ENCODE assay signal across 7 cellular contexts in genomic region chr17:40415390-40415789, GRCh38. TPM values are rescaled to one million over a fixed set of nuclear protein-coding genes. Genes with fewer than 3 reads are reported as not detected.
DNase-seq lines count a peak whose midpoint lies in the region; ATAC-seq and TF ChIP-seq lines count a peak whose summit lies in the region.

No MANE protein-coding gene starts in this region.

- ATAC-seq in GM21381 (IDR thresholded peaks at IDR 0.05; ENCODE audit: unreplicated experiment): no peak

- no peaks in the 10 kb centered on the region for H3K9me3 ChIP-seq in skeletal muscle satellite cell (replicated peaks; ENCODE audit: low read length)

- peaks cover 19% of the 10 kb centered on the region for H3K4me1 ChIP-seq in skeletal muscle satellite cell (ENCODE audit: control insufficient read depth, insufficient read depth, low read length)

- H3K4me3 ChIP-seq in fibroblast of pulmonary artery (replicated peaks; ENCODE audit: low read depth, low read length) (no peak overlapping the region), skeletal muscle satellite cell (ENCODE audit: low read length) (no peak overlapping the region)

- peak; percentile 68 for TF ChIP-seq CTCF in fibroblast of pulmonary artery (IDR thresholded peaks at IDR 0.05; ENCODE audit: low read length, missing control alignments)

- DNase-seq in DMS 273 treated with DMSO at 0.1 percent for 48 hours (lab: John Stamatoyannopoulos, UW) (peak; percentile 39), HT-29 (ENCODE audit: low spot score) (peak; percentile 62), SK-N-DZ (ENCODE audit: low spot score) (peak; percentile 48), fibroblast of pulmonary artery (ENCODE audit: low read depth) (peak; percentile 70), T-helper 9 cell (no peak)

- no peaks in the 10 kb centered on the region for H3K27me3 ChIP-seq in skeletal muscle satellite cell (ENCODE audit: control insufficient read depth, insufficient read depth, low read length)

- H3K4me2 ChIP-seq in skeletal muscle satellite cell (ENCODE audit: low read length): peak overlapping the region; percentile 87

- peak overlapping the region; percentile 84 for H3K9ac ChIP-seq in skeletal muscle satellite cell (ENCODE audit: low read depth, low read length)

- peaks cover 14% of the 10 kb centered on the region for H3K36me3 ChIP-seq in skeletal muscle satellite cell (ENCODE audit: insufficient read depth, low read length)

RNA-seq across cellular contexts. Expression of gene TOP2A, which starts 2.3 kb away (rescaled TPM):
- 65.3 and 74.9 TPM in 2 replicates for total RNA-seq in HT-29 (2014; rRNA removed; shearing (Covaris generic))
- 345 and 397 TPM in 2 replicates for polyA plus RNA-seq in SK-N-DZ (2014; cell fraction: cytosol; rRNA removed)
- 344 and 450 TPM in 2 replicates for polyA plus RNA-seq in SK-N-DZ (2014; cell fraction: nucleus; rRNA removed)
- total RNA-seq in skeletal muscle satellite cell (2012; rRNA removed): 67.4 and 72.3 TPM in 2 replicates

RNA-seq across cellular contexts. Expression of gene IGFBP4, which starts 27.9 kb away (rescaled TPM):
- 62.5 and 69.6 TPM in 2 replicates for total RNA-seq in HT-29 (2014; rRNA removed; shearing (Covaris generic))
- polyA plus RNA-seq in SK-N-DZ (2014; cell fraction: cytosol; rRNA removed): 21.3 and 26.0 TPM in 2 replicates
- polyA plus RNA-seq in SK-N-DZ (2014; cell fraction: nucleus; rRNA removed): 15.1 and 20.9 TPM in 2 replicates
- total RNA-seq in skeletal muscle satellite cell (2012; rRNA removed): 193 and 259 TPM in 2 replicates

RNA-seq across cellular contexts. Expression of gene GJD3, which starts 50.9 kb away (rescaled TPM):
- total RNA-seq in HT-29 (2014; rRNA removed; shearing (Covaris generic)): not detected in 2 replicates
- polyA plus RNA-seq in SK-N-DZ (2014; cell fraction: cytosol; rRNA removed): 0.30 TPM in 1 of 2 replicates, not detected in the other
- polyA plus RNA-seq in SK-N-DZ (2014; cell fraction: nucleus; rRNA removed): not detected in 2 replicates
- 0.22 and 0.25 TPM in 2 replicates for total RNA-seq in skeletal muscle satellite cell (2012; rRNA removed)
